Comparison of ENCODE assay signal across 15 cellular contexts in the genomic region with DNA sequence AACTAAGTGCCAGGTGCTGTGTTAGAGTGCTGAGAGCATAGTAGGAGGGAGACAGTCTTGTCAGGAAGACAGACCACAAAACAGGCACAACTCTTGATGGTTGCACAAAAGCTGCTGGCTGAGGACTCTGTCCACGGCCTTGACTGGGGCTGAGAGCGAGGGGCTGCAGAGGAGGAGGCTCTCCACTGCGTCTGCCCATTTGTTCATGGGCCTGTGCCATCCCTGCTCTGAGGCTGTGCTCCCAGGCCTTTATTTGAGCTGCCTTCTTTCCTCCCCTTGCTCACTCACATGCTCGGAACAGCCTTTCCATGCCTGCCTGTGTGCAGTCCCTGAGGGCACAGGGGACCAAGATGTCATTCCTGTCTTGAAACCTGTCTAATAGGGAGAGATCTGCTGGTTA.
"Had no signal": no experiment of that assay in that cellular context is flagged by ENCODE, and none has a peak within 500 bp of the region (broad histone marks: within the 10 kb centered on the region; RNA-seq: fewer than 3 reads in every experiment).

No MANE protein-coding gene starts in this region.

- DNase-seq: activated naive CD4-positive, alpha-beta T cell treated with anti-CD3 and anti-CD28 coated beads, Interleukin-2, amount 50 U/mL, for 16 hours; activated T-cell treated with anti-CD3 and anti-CD28 coated beads, Interleukin-2, amount 50 U/mL, for 1 hour; brain microvascular endothelial cell; erythroblast; left ventricle myocardium inferior; stimulated activated CD4-positive, alpha-beta T cell treated with anti-CD3 and anti-CD28 coated beads, Interleukin-4, amount 100 ng/mL, for 1 hour; uterus had no signal

- ATAC-seq: heart left ventricle had no signal

- H3K27ac Mint-ChIP-seq: neural progenitor cell; T-helper 1 cell treated with Interleukin-12 subunit alpha and Interleukin-12 subunit beta and Interleukin-4 antibody, amounts not matched to agents 30 μg/mL and 1 μg/mL, for 36 hours had no signal

- H3K36me3 ChIP-seq: brain microvascular endothelial cell, colonic mucosa, heart left ventricle, left ventricle myocardium inferior, neural progenitor cell, prostate gland, right atrium auricular region, uterus had no signal

- H3K4me3 ChIP-seq: colonic mucosa, heart left ventricle, left ventricle myocardium inferior, neural progenitor cell, prostate gland, right atrium auricular region, uterus had no signal

- H3K36me3 Mint-ChIP-seq: neural progenitor cell had no signal

- H3K4me3 Mint-ChIP-seq: central memory CD8-positive, alpha-beta T cell; neural progenitor cell; T-helper 1 cell treated with Interleukin-12 subunit alpha and Interleukin-12 subunit beta and Interleukin-4 antibody, amounts not matched to agents 30 μg/mL and 1 μg/mL, for 36 hours had no signal

- H3K9me3 Mint-ChIP-seq: central memory CD8-positive, alpha-beta T cell; neural progenitor cell; T-helper 1 cell treated with Interleukin-12 subunit alpha and Interleukin-12 subunit beta and Interleukin-4 antibody, amounts not matched to agents 30 μg/mL and 1 μg/mL, for 36 hours had no signal

- H3K4me1 Mint-ChIP-seq: central memory CD8-positive, alpha-beta T cell; neural progenitor cell had no signal

- H3K9me3 ChIP-seq: colonic mucosa, heart left ventricle, left ventricle myocardium inferior, prostate gland, right atrium auricular region, uterus had no signal

- H3K4me1 ChIP-seq: colonic mucosa, neural progenitor cell, prostate gland, uterus had no signal

- H3K27ac ChIP-seq: brain microvascular endothelial cell, colonic mucosa, heart left ventricle, left ventricle myocardium inferior, neural progenitor cell, prostate gland, right atrium auricular region, uterus, VCaP had no signal
